In genomic region chr21:36563301-36563926, GRCh38 we compare ENCODE assay signal across 2 cellular contexts.
TF ChIP-seq lines count a peak whose summit lies in the region.

No MANE protein-coding gene starts in this region.

TF ChIP-seq in HepG2, 621 proteins besides CTCF, POLR2A, EP300 and RAD21:
- peak; percentile 90 for TF ChIP-seq MNT (IDR thresholded peaks at IDR 0.05)
- no peak for TF ChIP-seq PATZ1 (CRISPR knock-in tag; IDR thresholded peaks at IDR 0.05)
TF ChIP-seq in HepG2: peak in this region for 1.

TF ChIP-seq in HEK293T, 16 proteins besides CTCF, POLR2A, EP300 and RAD21 (continued from another document):
- TF ChIP-seq ARNT (IDR thresholded peaks at IDR 0.05) (no peak), FOXK2 (IDR thresholded peaks at IDR 0.05) (no peak), NFRKB (IDR thresholded peaks at IDR 0.05) (no peak), SP1 (IDR thresholded peaks at IDR 0.05) (no peak), ZNF384 (IDR thresholded peaks at IDR 0.05) (no peak), LEF1 (IDR thresholded peaks at IDR 0.05; ENCODE audit: borderline replicate concordance) (no peak), TARDBP (IDR thresholded peaks at IDR 0.05) (no peak), L3MBTL2 (conservative IDR thresholded peaks at IDR 0.05) (no peak), HDGF (IDR thresholded peaks at IDR 0.05; ENCODE audit: borderline replicate concordance) (no peak), PKNOX1 (IDR thresholded peaks at IDR 0.05) (no peak), FOXM1 (IDR thresholded peaks at IDR 0.05; ENCODE audit: borderline replicate concordance) (no peak), ELF4 (IDR thresholded peaks at IDR 0.05) (no peak), CTBP1 (IDR thresholded peaks at IDR 0.05; ENCODE audit: borderline replicate concordance) (no peak), SUZ12 (IDR thresholded peaks at IDR 0.05) (no peak)
